Comparison of ENCODE assay signal across 14 cellular contexts in the genomic region with DNA sequence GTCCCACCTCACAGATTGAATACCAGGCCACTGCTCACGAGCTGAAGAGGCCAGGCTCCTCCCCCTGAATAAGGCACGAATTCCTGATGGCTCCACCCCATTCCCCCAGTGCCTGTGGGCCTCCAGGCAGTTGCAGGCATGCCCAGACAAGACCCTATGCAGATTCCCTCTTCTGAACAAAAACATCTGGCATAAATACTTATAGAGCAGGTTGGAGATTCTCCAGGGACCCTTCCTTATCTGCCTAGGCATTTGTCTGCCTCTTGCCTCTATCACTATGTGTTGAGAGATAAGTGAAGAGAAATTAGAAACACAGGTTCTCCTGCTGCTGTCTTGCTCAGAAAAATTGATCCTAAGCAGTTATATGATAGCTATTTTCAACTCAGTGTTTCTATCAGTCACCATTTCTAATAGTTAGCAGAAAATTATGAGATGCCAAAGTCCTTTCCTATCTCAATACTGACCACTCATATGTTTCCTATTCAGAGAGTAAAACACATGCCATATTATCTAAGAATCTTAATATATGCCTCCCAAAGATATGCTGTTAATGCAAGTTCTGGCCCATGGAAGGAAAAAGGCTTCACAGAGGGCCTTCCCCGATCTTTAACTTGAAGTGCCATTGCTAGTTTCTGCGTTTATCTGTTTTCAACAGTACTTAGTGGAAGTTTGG.
DNase-seq lines count a peak whose midpoint lies in the region; ATAC-seq and TF ChIP-seq lines count a peak whose summit lies in the region.
"Had no signal": no experiment of that assay in that cellular context is flagged by ENCODE, and none has a peak within 500 bp of the region (broad histone marks: within the 10 kb centered on the region; RNA-seq: fewer than 3 reads in every experiment).

No MANE protein-coding gene starts in this region.

- no peak for ATAC-seq in upper lobe of left lung (ENCODE audit: low FRiP score in 2 of 2)
- ATAC-seq in natural killer cell = no peak
- ATAC-seq: activated CD8-positive, alpha-beta T cell treated with anti-CD3 and anti-CD28 coated beads for 36 hours; psoas muscle had no signal

- no peaks in the 10 kb centered on the region for H3K79me2 ChIP-seq in mesendoderm (ENCODE audit: control insufficient read depth, insufficient read depth, low read length)

- H3K27me3 Mint-ChIP-seq in natural killer cell (ENCODE audit: low read depth in 2 of 2) = no peaks in the 10 kb centered on the region

- H3K4me1 ChIP-seq in mesendoderm (ENCODE audit: control insufficient read depth, low read depth, low read length) = no peaks in the 10 kb centered on the region
- peaks cover 0 to 4% (median 0%) of the 10 kb centered on the region in 4 donors for H3K4me1 ChIP-seq in upper lobe of left lung
- H3K4me1 ChIP-seq: psoas muscle had no signal

- no peak overlapping the region for H3K9ac ChIP-seq in mesendoderm (ENCODE audit: low read length)

- intact Hi-C loops in natural killer cell (cut with micrococcal nuclease) = no loop called here

- H3K36me3 ChIP-seq in brain microvascular endothelial cell (replicated peaks) = no peaks in the 10 kb centered on the region
- H3K36me3 ChIP-seq in mesendoderm (ENCODE audit: control insufficient read depth, insufficient read depth, low read length) = no peaks in the 10 kb centered on the region
- no peaks in the 10 kb centered on the region for H3K36me3 ChIP-seq in upper lobe of left lung

- TF ChIP-seq POLR2A in upper lobe of left lung (IDR thresholded peaks at IDR 0.05) = no peak

- H2BK5ac ChIP-seq in mesendoderm (ENCODE audit: low read length) = no peak overlapping the region

- no peak overlapping the region for H3K27ac Mint-ChIP-seq in natural killer cell
- H3K27ac Mint-ChIP-seq: activated CD8-positive, alpha-beta T cell treated with anti-CD3 and anti-CD28 coated beads for 36 hours; activated naive CD8-positive, alpha-beta T cell treated with anti-CD3 and anti-CD28 coated beads for 36 hours; CD4-positive, alpha-beta memory T cell had no signal

- DNase-seq in ELF-1 (ENCODE audit: low read depth, low spot score) = peak; percentile 72
- DNase-seq in NCI-H1694 treated with DMSO at 0.1 percent for 48 hours (lab: John Stamatoyannopoulos, UW) = peak; percentile 28
- peak; percentile 9 for DNase-seq in brain microvascular endothelial cell
- DNase-seq in mesendoderm = peak; percentile 70
- DNase-seq in NCI-H345 treated with DMSO at 0.1 percent for 48 hours (lab: John Stamatoyannopoulos, UW; ENCODE audit: unreplicated experiment) = no peak
- DNase-seq in upper lobe of left lung = no peak
- DNase-seq in natural killer cell = no peak
- DNase-seq: activated CD8-positive, alpha-beta T cell treated with anti-CD3 and anti-CD28 coated beads for 36 hours; activated naive CD8-positive, alpha-beta T cell treated with anti-CD3 and anti-CD28 coated beads for 36 hours; CD4-positive, alpha-beta memory T cell; dorsolateral prefrontal cortex; hippocampal formation; NCI-H1930; psoas muscle had no signal

- peak overlapping the region; percentile 39 for H4K8ac ChIP-seq in mesendoderm (ENCODE audit: low read depth, low read length)

- H4K5ac ChIP-seq in mesendoderm (ENCODE audit: low read length) = no peak overlapping the region

- no peaks in the 10 kb centered on the region for H3K9me3 Mint-ChIP-seq in natural killer cell
- H3K9me3 Mint-ChIP-seq: activated CD8-positive, alpha-beta T cell treated with anti-CD3 and anti-CD28 coated beads for 36 hours; activated naive CD8-positive, alpha-beta T cell treated with anti-CD3 and anti-CD28 coated beads for 36 hours; CD4-positive, alpha-beta memory T cell had no signal

- H3K18ac ChIP-seq in mesendoderm (ENCODE audit: low read length) = no peak overlapping the region

- no peak overlapping the region for H3K27ac ChIP-seq in brain microvascular endothelial cell
- H3K27ac ChIP-seq in mesendoderm (ENCODE audit: low read depth, low read length) = no peak overlapping the region
- no peak overlapping the region for H3K27ac ChIP-seq in upper lobe of left lung
- H3K27ac ChIP-seq: dorsolateral prefrontal cortex, psoas muscle had no signal

- no peak overlapping the region for H3K4me3 Mint-ChIP-seq in natural killer cell
- H3K4me3 Mint-ChIP-seq: activated CD8-positive, alpha-beta T cell treated with anti-CD3 and anti-CD28 coated beads for 36 hours; activated naive CD8-positive, alpha-beta T cell treated with anti-CD3 and anti-CD28 coated beads for 36 hours; CD4-positive, alpha-beta memory T cell had no signal

- no peak overlapping the region for H2AK5ac ChIP-seq in mesendoderm (ENCODE audit: low read length)

- no peaks in the 10 kb centered on the region for H3K79me1 ChIP-seq in mesendoderm (ENCODE audit: low read length)

- H3K4me3 ChIP-seq in brain microvascular endothelial cell (ENCODE audit: low read depth, low read length) = no peak overlapping the region
- H3K4me3 ChIP-seq in mesendoderm (ENCODE audit: low read length) = no peak overlapping the region
- H3K4me3 ChIP-seq in upper lobe of left lung = no peak overlapping the region
- H3K4me3 ChIP-seq: dorsolateral prefrontal cortex, psoas muscle had no signal

- H2BK15ac ChIP-seq in mesendoderm (replicated peaks; ENCODE audit: low read depth) = no peak overlapping the region

- H3K27me3 ChIP-seq in brain microvascular endothelial cell (replicated peaks) = no peaks in the 10 kb centered on the region
- no peaks in the 10 kb centered on the region for H3K27me3 ChIP-seq in mesendoderm (ENCODE audit: insufficient read depth, low read length, poor library complexity)
- no peaks in the 10 kb centered on the region for H3K27me3 ChIP-seq in upper lobe of left lung

- no peak overlapping the region for H2BK120ac ChIP-seq in mesendoderm (ENCODE audit: low read depth, low read length)

- H3K4me2 ChIP-seq in mesendoderm (ENCODE audit: low read length) = no peak overlapping the region

- TF ChIP-seq EP300 in upper lobe of left lung (IDR thresholded peaks at IDR 0.05) = no peak

- H3K9me3 ChIP-seq in upper lobe of left lung = no peaks in the 10 kb centered on the region
- H3K9me3 ChIP-seq: psoas muscle had no signal

- H3K4ac ChIP-seq in mesendoderm (ENCODE audit: low read depth, low read length) = peak overlapping the region; percentile 9

- H3K23ac ChIP-seq in mesendoderm (ENCODE audit: low read length) = no peak overlapping the region

- H3K56ac ChIP-seq in mesendoderm (ENCODE audit: low read length) = no peak overlapping the region

- no peaks in the 10 kb centered on the region for H3K36me3 Mint-ChIP-seq in natural killer cell
- H3K36me3 Mint-ChIP-seq: activated naive CD8-positive, alpha-beta T cell treated with anti-CD3 and anti-CD28 coated beads for 36 hours; CD4-positive, alpha-beta memory T cell had no signal

- no peaks in the 10 kb centered on the region for H3K4me1 Mint-ChIP-seq in natural killer cell
- H3K4me1 Mint-ChIP-seq: activated naive CD8-positive, alpha-beta T cell treated with anti-CD3 and anti-CD28 coated beads for 36 hours had no signal

- TF ChIP-seq CTCF in brain microvascular endothelial cell (IDR thresholded peaks at IDR 0.05; ENCODE audit: low read depth, low read length, missing control alignments) = no peak
- no peak for TF ChIP-seq CTCF in upper lobe of left lung (IDR thresholded peaks at IDR 0.05)
- TF ChIP-seq CTCF in natural killer cell (IDR thresholded peaks at IDR 0.05) = no peak

- WGBS in mesendoderm (ENCODE audit: extremely low coverage, insufficient coverage, low lambda C conversion rate) = no CpG with 5 or more reads among the region's 4 CpGs
- 79 to 96% methylated on average over 3 to 4 of the region's 4 CpGs for WGBS in upper lobe of left lung, 2 donors

- in situ Hi-C loops in brain microvascular endothelial cell (cut with HindIII; ENCODE audit: low pct_ligation_motif_present, low sequenced_read_pairs) = no loop called here

Comparison
In these comparisons a context has a peak if more than half of its experiments do, and no peak if none do; other contexts are left out.
1. DNase-seq: peak in ELF-1 (single experiment), NCI-H1694 treated with DMSO at 0.1 percent for 48 hours (single experiment), brain microvascular endothelial cell (single experiment) and mesendoderm (single experiment); none in NCI-H345 treated with DMSO at 0.1 percent for 48 hours (single experiment), upper lobe of left lung (0 of 2) and natural killer cell (single experiment).